In genomic region chr1:119595606-119596005, GRCh38 we compare ENCODE assay signal across 20 cellular contexts.
"Had no signal": no experiment of that assay in that cellular context is flagged by ENCODE, and none has a peak within 500 bp of the region (broad histone marks: within the 10 kb centered on the region; RNA-seq: fewer than 3 reads in every experiment).

No MANE protein-coding gene starts in this region.

- H3K9me3 Mint-ChIP-seq: stimulated activated naive CD8-positive, alpha-beta T cell treated with anti-CD3 and anti-CD28 coated beads, Interleukin-15, amount 100 ng/mL, for 72 hours had no signal

- H3K36me3 ChIP-seq: colonic mucosa, heart right ventricle, pancreas, prostate gland, sigmoid colon, upper lobe of left lung, uterus had no signal

- H3K4me1 ChIP-seq: colonic mucosa, pancreas, prostate gland, sigmoid colon, tibial artery, upper lobe of left lung, uterus had no signal

- H3K4me3 Mint-ChIP-seq: memory B cell; naive B cell; nephron; stimulated activated naive B cell treated with anti-CD40 and anti-IgM and Interleukin-4, amounts not matched to agents 10 μg/mL and 1 μg/mL and 100 μg/mL, for 72 hours; stimulated activated naive CD8-positive, alpha-beta T cell treated with anti-CD3 and anti-CD28 coated beads, Interleukin-15, amount 100 ng/mL, for 72 hours had no signal

- DNase-seq: colonic mucosa; effector CD8-positive, alpha-beta T cell; heart right ventricle; kidney glomerular epithelial cell; naive B cell; occipital lobe; pancreas; retina; sigmoid colon; stimulated activated CD4-positive, alpha-beta T cell treated with anti-CD3 and anti-CD28 coated beads, Interleukin-2, amount 100 ng/mL, for 24 hours; stimulated activated CD4-positive, alpha-beta T cell treated with anti-CD3 and anti-CD28 coated beads, Interleukin-4, amount 100 ng/mL, for 4 hours; stimulated activated naive B cell treated with anti-CD40 and anti-IgM and Interleukin-4, amounts not matched to agents 10 μg/mL and 1 μg/mL and 100 μg/mL, for 72 hours; stimulated activated naive CD8-positive, alpha-beta T cell treated with anti-CD3 and anti-CD28 coated beads, Interleukin-15, amount 100 ng/mL, for 72 hours; tibial artery; upper lobe of left lung; uterus had no signal

- H3K27me3 ChIP-seq: colonic mucosa, heart right ventricle, pancreas, sigmoid colon, tibial artery, upper lobe of left lung, uterus had no signal

- H3K36me3 Mint-ChIP-seq: naive B cell; stimulated activated naive B cell treated with anti-CD40 and anti-IgM and Interleukin-4, amounts not matched to agents 10 μg/mL and 1 μg/mL and 100 μg/mL, for 72 hours had no signal

- H3K27ac ChIP-seq: colonic mucosa, heart right ventricle, pancreas, prostate gland, sigmoid colon, skin epidermis, tibial artery, upper lobe of left lung, uterus had no signal

- H3K4me3 ChIP-seq: colonic mucosa, heart right ventricle, pancreas, prostate gland, sigmoid colon, skin epidermis, tibial artery, upper lobe of left lung, uterus had no signal

- H3K9me3 ChIP-seq: colonic mucosa, pancreas, prostate gland, sigmoid colon, upper lobe of left lung, uterus had no signal

- H3K4me1 Mint-ChIP-seq: memory B cell; naive B cell; nephron; stimulated activated naive B cell treated with anti-CD40 and anti-IgM and Interleukin-4, amounts not matched to agents 10 μg/mL and 1 μg/mL and 100 μg/mL, for 72 hours; stimulated activated naive CD8-positive, alpha-beta T cell treated with anti-CD3 and anti-CD28 coated beads, Interleukin-15, amount 100 ng/mL, for 72 hours had no signal

- H3K27ac Mint-ChIP-seq: memory B cell; naive B cell; nephron; stimulated activated naive B cell treated with anti-CD40 and anti-IgM and Interleukin-4, amounts not matched to agents 10 μg/mL and 1 μg/mL and 100 μg/mL, for 72 hours had no signal
